8 cellular contexts compared by ENCODE assay signal in the genomic region with DNA sequence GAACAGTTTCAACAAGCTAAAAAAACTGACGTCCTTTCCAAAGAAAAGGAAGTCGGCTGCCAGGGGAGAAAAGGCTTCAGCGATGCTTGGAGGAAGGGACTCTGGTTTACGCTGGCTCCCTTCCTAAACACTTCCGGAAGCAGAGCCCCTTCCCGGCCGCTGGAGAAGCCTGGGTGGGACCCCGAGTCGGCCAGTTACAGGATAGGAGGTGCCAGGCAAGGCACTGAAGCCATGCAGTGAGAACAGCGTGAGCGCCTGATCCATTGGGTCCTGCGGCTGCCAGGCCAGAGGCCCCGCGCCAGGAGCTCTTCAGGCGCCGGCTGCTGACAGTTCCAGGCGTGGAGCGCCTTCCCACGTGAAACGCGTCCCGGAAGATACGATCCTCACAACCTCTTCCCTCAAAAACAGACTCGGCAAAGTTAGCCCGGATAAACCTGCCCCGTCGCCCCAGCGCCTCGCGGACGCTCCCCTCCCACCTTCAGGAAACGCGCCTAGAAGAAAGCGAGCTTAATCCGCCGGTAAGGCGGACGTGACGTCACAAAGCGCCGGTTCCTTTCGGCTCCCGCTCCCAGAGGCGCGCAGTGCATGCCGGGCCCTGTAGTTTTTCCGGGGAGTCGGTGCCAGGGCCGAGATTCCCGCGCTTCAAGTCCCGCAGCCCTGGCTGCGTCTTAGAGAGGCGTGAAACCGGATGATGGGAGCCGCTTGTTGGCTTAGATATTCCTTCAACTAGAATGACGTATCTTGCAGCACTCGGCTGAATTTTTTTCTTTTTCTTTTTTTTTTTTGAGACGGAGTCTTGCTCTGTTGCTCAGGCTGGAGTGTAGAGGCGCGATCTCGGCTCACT. TPM values are rescaled to one million over a fixed set of nuclear protein-coding genes. Genes with fewer than 3 reads are reported as not detected.
DNase-seq lines count a peak whose midpoint lies in the region; ATAC-seq lines count a peak whose summit lies in the region.

Gene ADAT1 (minus strand): TSS at position 520 of the 844 bp plus-strand sequence. CDS start 2,482 bp downstream, outside the sequence.

- DNase-seq in NCI-H748 (lab: John Stamatoyannopoulos, UW; ENCODE audit: unreplicated experiment) (peak; percentile 97), dedifferentiated amniotic fluid mesenchymal stem cell (ENCODE audit: extremely low spot score) (peak; percentile 98), left lobe of liver (ENCODE audit: low spot score) (peak; percentile 98)
- peak; percentile 98 for DNase-seq in activated CD4-positive, alpha-beta T cell treated with anti-CD3 and anti-CD28 coated beads, Interleukin-2, amount 50 U/mL, for 1 hour
- DNase-seq in stimulated activated CD4-positive, alpha-beta T cell treated with anti-CD3 and anti-CD28 coated beads, Interleukin-2, amount 100 ng/mL, for 4 hours (ENCODE audit: low read depth): peak; percentile 96

- H3K4me2 ChIP-seq in BLaER1 treated with 17β-estradiol and CSF1 and Interleukin-3, amounts not matched to agents 10 nM and 100 nM: peak within 1 kb of the TSS; percentile 83 to 96 (median 93)

- H3K4me1 ChIP-seq in BLaER1 treated with 17β-estradiol and CSF1 and Interleukin-3, amounts not matched to agents 10 nM and 100 nM: peaks cover 32 to 68% (median 50%) of the 10 kb centered on the region in 10 experiments

- H3K9ac ChIP-seq in BLaER1 treated with 17β-estradiol and CSF1 and Interleukin-3, amounts not matched to agents 10 nM and 100 nM: peak within 1 kb of the TSS; percentile 86 to 95 (median 92)

- peaks cover 50 to 67% (median 63%) of the 10 kb centered on the region in 11 experiments for H3K36me3 ChIP-seq in BLaER1 treated with 17β-estradiol and CSF1 and Interleukin-3, amounts not matched to agents 10 nM and 100 nM

- H3K27me3 ChIP-seq in BLaER1 treated with 17β-estradiol and CSF1 and Interleukin-3, amounts not matched to agents 10 nM and 100 nM: no peaks in the 10 kb centered on the region

- peaks cover 0 to 12% (median 7%) of the 10 kb centered on the region in 11 experiments; a peak in 10 of 22 replicates for H4K20me1 ChIP-seq in BLaER1 treated with 17β-estradiol and CSF1 and Interleukin-3, amounts not matched to agents 10 nM and 100 nM

- ATAC-seq in GM19351 (IDR thresholded peaks at IDR 0.05; ENCODE audit: unreplicated experiment) (peak; percentile 92), HG03521 (IDR thresholded peaks at IDR 0.05; ENCODE audit: unreplicated experiment) (peak; percentile 90), left lobe of liver (peak; percentile 96)

- peak within 1 kb of the TSS; percentile 72 to 85 (median 82) for H3K4me3 ChIP-seq in BLaER1 treated with 17β-estradiol and CSF1 and Interleukin-3, amounts not matched to agents 10 nM and 100 nM

- peak within 1 kb of the TSS; percentile 78 to 94 (median 88) for H3K27ac ChIP-seq in BLaER1 treated with 17β-estradiol and CSF1 and Interleukin-3, amounts not matched to agents 10 nM and 100 nM

- no peaks in the 10 kb centered on the region for H3K9me3 ChIP-seq in BLaER1 treated with 17β-estradiol and CSF1 and Interleukin-3, amounts not matched to agents 10 nM and 100 nM (replicated peaks in 1 of 11)

RNA-seq across cellular contexts. Expression of gene ADAT1, which starts in this region (rescaled TPM):
- total RNA-seq in left lobe of liver: 18.7 TPM

Comparison
In these comparisons a context has a peak if more than half of its experiments do, and no peak if none do; other contexts are left out.
1. Peak in every context shown above with its lines: DNase-seq, ATAC-seq, H3K4me3 ChIP-seq and H3K27ac ChIP-seq.